Comparison of ENCODE assay signal across 8 cellular contexts in genomic region chr2:202149155-202149762, GRCh38.
A peak's percentile ranks its signal among the peaks of the same experiment; 100 is the strongest.
DNase-seq lines count a peak whose midpoint lies in the region; ATAC-seq lines count a peak whose summit lies in the region.

No MANE protein-coding gene starts in this region.

- DNase-seq in G401 (ENCODE audit: low spot score) (peak; percentile 77), cerebellum (ENCODE audit: low spot score) (peak; percentile 58), iPS-NIHi7 (ENCODE audit: extremely low spot score) (peak; percentile 49), retina (peak; percentile 59), SHP77 treated with DMSO at 0.1 percent for 48 hours (lab: John Stamatoyannopoulos, UW) (no peak)
- DNase-seq in activated CD8-positive, alpha-beta memory T cell treated with anti-CD3 and anti-CD28 coated beads, Interleukin-2, amount 50 U/mL, for 4 hours, result no peak

- no peak for ATAC-seq in HG03196 (IDR thresholded peaks at IDR 0.05; ENCODE audit: unreplicated experiment)
- no peak for ATAC-seq in GM18520 (IDR thresholded peaks at IDR 0.05; ENCODE audit: unreplicated experiment)

- in situ Hi-C loops in G401 (cut with HindIII; ENCODE audit: low sequenced_read_pairs), result no loop called here

Comparison
In these comparisons a context has a peak if more than half of its experiments do, and no peak if none do; other contexts are left out.
1. DNase-seq: peak in G401 (single experiment), cerebellum (single experiment), iPS-NIHi7 (single experiment) and retina (single experiment); none in activated CD8-positive, alpha-beta memory T cell treated with anti-CD3 and anti-CD28 coated beads, Interleukin-2, amount 50 U/mL, for 4 hours (single experiment) and SHP77 treated with DMSO at 0.1 percent for 48 hours (single experiment).